2 cellular contexts compared by ENCODE assay signal in genomic region chr17:21422382-21423189, GRCh38. TPM values are rescaled to one million over a fixed set of nuclear protein-coding genes. Genes with fewer than 3 reads are reported as not detected.
"Had no signal": no experiment of that assay in that cellular context is flagged by ENCODE, and none has a peak within 500 bp of the region (broad histone marks: within the 10 kb centered on the region; RNA-seq: fewer than 3 reads in every experiment).

No MANE protein-coding gene starts in this region.

RNA-seq across cellular contexts. Expression of gene KCNJ12, which starts 46.4 kb away (rescaled TPM):
- total RNA-seq: esophagus mucosa, mammary epithelial cell had no signal
